In genomic region chr1:87642581-87643129, GRCh38 we compare ENCODE assay signal across 10 cellular contexts.
DNase-seq lines count a peak whose midpoint lies in the region; ATAC-seq and TF ChIP-seq lines count a peak whose summit lies in the region.
"Had no signal": no experiment of that assay in that cellular context is flagged by ENCODE, and none has a peak within 500 bp of the region (broad histone marks: within the 10 kb centered on the region; RNA-seq: fewer than 3 reads in every experiment).

No MANE protein-coding gene starts in this region.

- H3K36me3 ChIP-seq in KMS-11 (ENCODE audit: insufficient read depth), result no peaks in the 10 kb centered on the region
- no peaks in the 10 kb centered on the region for H3K36me3 ChIP-seq in iPS-20b (ENCODE audit: insufficient read depth, low read depth, low read length)

- peak overlapping the region; percentile 91 for H3K4me2 ChIP-seq in KMS-11

- no peak for ATAC-seq in HG02938 (IDR thresholded peaks at IDR 0.05; ENCODE audit: unreplicated experiment)
- ATAC-seq in naive thymus-derived CD8-positive, alpha-beta T cell, result no peak

- no peaks in the 10 kb centered on the region for H3K36me3 Mint-ChIP-seq in naive thymus-derived CD8-positive, alpha-beta T cell

- peaks cover 5% of the 10 kb centered on the region for H3K9me3 ChIP-seq in iPS-20b (ENCODE audit: insufficient read depth, low read depth, low read length)

- peaks cover 0 to 2% (median 0%) of the 10 kb centered on the region in 5 donors for H3K27me3 Mint-ChIP-seq in naive thymus-derived CD8-positive, alpha-beta T cell

- no peaks in the 10 kb centered on the region for H4K20me1 ChIP-seq in KMS-11 (ENCODE audit: insufficient read depth)

- H3K9ac ChIP-seq in KMS-11, result no peak overlapping the region
- 0 out of 2 replicates have a peak overlapping the region, but pooled peaks have one; percentile 21 for H3K9ac ChIP-seq in iPS-20b (ENCODE audit: low read depth, low read length)

- H3K4me3 Mint-ChIP-seq in naive thymus-derived CD8-positive, alpha-beta T cell, result no peak overlapping the region

- H3K9me3 Mint-ChIP-seq in naive thymus-derived CD8-positive, alpha-beta T cell, result no peaks in the 10 kb centered on the region

- H3K4me1 ChIP-seq in KMS-11 (ENCODE audit: low read depth, poor library complexity, severe bottlenecking) (peaks cover 47% of the 10 kb centered on the region), iPS-20b (ENCODE audit: insufficient read depth, low read length) (peaks cover 35% of the 10 kb centered on the region)

- DNase-seq in COLO829 (ENCODE audit: low spot score) (peak; percentile 31), OCI-M1 (lab: John Stamatoyannopoulos, UW) (peak; percentile 37), amniotic stem cell (lab: John Stamatoyannopoulos, UW) (no peak), T1000 (lab: John Stamatoyannopoulos, UW) (no peak)
- DNase-seq in naive thymus-derived CD8-positive, alpha-beta T cell, result no peak
- DNase-seq: stimulated activated naive CD4-positive, alpha-beta T cell had no signal

- H3K79me2 ChIP-seq in KMS-11 (ENCODE audit: insufficient read depth, low read depth), result no peaks in the 10 kb centered on the region

- H3K27me3 ChIP-seq in KMS-11 (ENCODE audit: insufficient read depth, low read depth), result no peaks in the 10 kb centered on the region
- H3K27me3 ChIP-seq in iPS-20b (ENCODE audit: insufficient read depth, low read length), result no peaks in the 10 kb centered on the region

- TF ChIP-seq CTCF in KMS-11 (conservative IDR thresholded peaks at IDR 0.05; ENCODE audit: low read depth, low read length), result no peak

- H3K27ac ChIP-seq in KMS-11 (peak overlapping the region; percentile 68), iPS-20b (ENCODE audit: low read length) (peak overlapping the region; percentile 48)
- H3K27ac ChIP-seq: HL-60 had no signal

- peaks cover 0 to 7% (median 4%) of the 10 kb centered on the region in 4 donors for H3K4me1 Mint-ChIP-seq in naive thymus-derived CD8-positive, alpha-beta T cell

- POLR2A ChIA-PET in naive thymus-derived CD8-positive, alpha-beta T cell (lab: Charles Lee), result no interaction called here

- H3K27ac Mint-ChIP-seq in naive thymus-derived CD8-positive, alpha-beta T cell, result no peak overlapping the region

- H3K4me3 ChIP-seq in KMS-11 (IDR thresholded peaks at IDR 0.05; ENCODE audit: insufficient read depth, low read depth, low read length), result no peak overlapping the region
- peak overlapping the region; percentile 24; the same call in 1 of the 2 replicates for H3K4me3 ChIP-seq in iPS-20b (ENCODE audit: low read length)

- H2AFZ ChIP-seq in KMS-11 (ENCODE audit: low read depth), result peak overlapping the region; percentile 34; the same call in 1 of the 2 replicates

Comparison
In these comparisons a context has a peak if more than half of its experiments do, and no peak if none do; other contexts are left out.
1. DNase-seq: peak in COLO829 (single experiment) and OCI-M1 (single experiment); none in amniotic stem cell (single experiment), T1000 (single experiment) and naive thymus-derived CD8-positive, alpha-beta T cell (0 of 10).